Comparison of ENCODE assay signal across 32 cellular contexts in genomic region chr12:67623259-67623658, GRCh38.
"Had no signal": no experiment of that assay in that cellular context is flagged by ENCODE, and none has a peak within 500 bp of the region (broad histone marks: within the 10 kb centered on the region; RNA-seq: fewer than 3 reads in every experiment).

No MANE protein-coding gene starts in this region.

- H3K36me3 ChIP-seq: adrenal gland, brain microvascular endothelial cell, breast epithelium had no signal

- DNase-seq: activated B cell treated with CpG ODN at 0.5 μM for 24 hours; activated CD4-positive, alpha-beta memory T cell treated with anti-CD3 and anti-CD28 coated beads for 36 hours; activated CD4-positive, alpha-beta T cell treated with anti-CD3 and anti-CD28 coated beads for 4 hours; activated CD4-positive, alpha-beta T cell treated with anti-CD3 and anti-CD28 coated beads, Interleukin-2, amount 10 ng/mL, durations not matched to agents 24 days and 14 days; activated CD4-positive, alpha-beta T cell treated with anti-CD3 and anti-CD28 coated beads, Interleukin-2, amount 50 U/mL, for 1 hour; activated CD4-positive, alpha-beta T cell treated with anti-CD3 and anti-CD28 coated beads, Interleukin-2, amount 50 U/mL, for 4 hours; activated CD4-positive, CD25-positive, alpha-beta regulatory T cell treated with anti-CD3 and anti-CD28 coated beads, Interleukin-2, amount 50 U/mL, for 72 hours; activated CD8-positive, alpha-beta memory T cell treated with anti-CD3 and anti-CD28 coated beads, Interleukin-2, amount 50 U/mL, for 4 hours; activated CD8-positive, alpha-beta T cell treated with anti-CD3 and anti-CD28 coated beads for 36 hours; activated effector memory CD4-positive, alpha-beta T cell treated with anti-CD3 and anti-CD28 coated beads, Interleukin-2, amount 50 U/mL, for 16 hours; activated gamma-delta T cell treated with Interleukin-2 at 50 U/mL for 16 hours; activated naive CD4-positive, alpha-beta T cell; activated naive CD4-positive, alpha-beta T cell treated with anti-CD3 and anti-CD28 coated beads for 36 hours; activated naive CD4-positive, alpha-beta T cell treated with anti-CD3 and anti-CD28 coated beads, Interleukin-2, amount 50 U/mL, for 16 hours; activated naive CD8-positive, alpha-beta T cell treated with anti-CD3 and anti-CD28 coated beads for 36 hours; activated T-cell treated with anti-CD3 and anti-CD28 coated beads for 4 hours; activated T-cell treated with anti-CD3 and anti-CD28 coated beads, Interleukin-2, amount 50 U/mL, for 1 hour; activated T-cell treated with anti-CD3 and anti-CD28 coated beads, Interleukin-2, amount 50 U/mL, for 4 hours; activated T-cell treated with anti-CD3 and anti-CD28 coated beads, Interleukin-2, amount 50 U/mL, for 72 hours; adrenal gland; amniotic stem cell; aorta; body of pancreas; brain microvascular endothelial cell; central memory CD4-positive, alpha-beta T cell; cerebellar nuclear complex; T-helper 2 cell; T-helper 9 cell had no signal

- H3K27me3 ChIP-seq: adrenal gland, body of pancreas, brain microvascular endothelial cell, breast epithelium had no signal

- H3K4me3 ChIP-seq: adrenal gland, body of pancreas, breast epithelium had no signal

- ATAC-seq: activated CD8-positive, alpha-beta T cell treated with anti-CD3 and anti-CD28 coated beads for 36 hours; activated naive CD4-positive, alpha-beta T cell treated with anti-CD3 and anti-CD28 coated beads, Interleukin-2, amount 50 U/mL, for 72 hours; activated T-cell treated with anti-CD3 and anti-CD28 coated beads, Interleukin-2, amount 50 U/mL, for 4 hours; activated T-cell treated with anti-CD3 and anti-CD28 coated beads, Interleukin-2, amount 50 U/mL, for 72 hours; activated T-helper 17 cell treated with anti-CD3 and anti-CD28 coated beads, Interleukin-2, amount 50 U/mL, for 72 hours; body of pancreas had no signal

- H3K27ac ChIP-seq: adrenal gland, body of pancreas, brain microvascular endothelial cell, breast epithelium, VCaP had no signal

- H3K4me1 ChIP-seq: adrenal gland, body of pancreas, breast epithelium had no signal

- H3K9me3 ChIP-seq: adrenal gland, body of pancreas, breast epithelium had no signal
